Comparison of ENCODE assay signal across 21 cellular contexts in the genomic region with DNA sequence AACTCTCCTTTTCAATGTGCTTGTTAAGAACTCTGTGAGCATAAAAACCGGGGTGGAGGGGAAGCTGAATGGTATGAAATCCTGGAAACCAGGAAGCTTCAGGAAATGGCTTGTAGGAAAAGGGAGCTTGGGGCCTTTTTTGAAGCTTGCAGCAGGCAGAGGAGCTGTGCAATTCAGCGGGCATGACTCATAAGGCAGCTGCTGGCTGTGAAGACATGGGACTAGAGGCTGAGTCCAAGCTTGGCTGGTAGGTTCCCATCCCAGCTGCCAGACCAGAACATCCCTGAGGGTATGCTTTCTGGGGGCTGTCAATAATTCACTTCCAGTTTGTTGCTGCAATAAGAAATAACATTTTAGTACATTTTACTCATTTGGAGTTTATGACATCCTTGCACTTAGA. TPM values are rescaled to one million over a fixed set of nuclear protein-coding genes. Genes with fewer than 3 reads are reported as not detected.
DNase-seq lines count a peak whose midpoint lies in the region; ATAC-seq and TF ChIP-seq lines count a peak whose summit lies in the region.
"Had no signal": no experiment of that assay in that cellular context is flagged by ENCODE, and none has a peak within 500 bp of the region (broad histone marks: within the 10 kb centered on the region; RNA-seq: fewer than 3 reads in every experiment).

No MANE protein-coding gene starts in this region.

- DNase-seq in left ventricle myocardium superior (no peak), right atrium auricular region (ENCODE audit: low spot score) (no peak), SHP77 (lab: John Stamatoyannopoulos, UW) (peak; percentile 58 to 84), fibroblast of the conjunctiva (ENCODE audit: low read depth) (peak; percentile 18), UCSD-AML1 (lab: John Stamatoyannopoulos, UW; ENCODE audit: unreplicated experiment) (no peak), putamen (ENCODE audit: low spot score) (no peak), DMS153 (lab: John Stamatoyannopoulos, UW) (no peak)
- no peak for DNase-seq in stimulated activated naive CD8-positive, alpha-beta T cell treated with anti-CD3 and anti-CD28 coated beads, Interleukin-15, Interleukin-2, amounts not matched to agents 100 U/mL and 50 U/mL, for 24 hours
- DNase-seq: activated CD4-positive, alpha-beta T cell treated with anti-CD3 and anti-CD28 coated beads for 4 hours; aorta; CD4-positive, alpha-beta memory T cell; EL; NCI-H1694 treated with DMSO at 0.1 percent for 48 hours; NCI-H510A; nephron progenitor cell; stimulated activated naive CD4-positive, alpha-beta T cell treated with Interleukin-2 at 50 U/mL for 16 hours; upper lobe of left lung had no signal

- H3K27ac ChIP-seq in right atrium auricular region, result no peak overlapping the region
- H3K27ac ChIP-seq: coronary artery, SK-N-MC, upper lobe of left lung had no signal

- no peaks in the 10 kb centered on the region for H3K36me3 ChIP-seq in right atrium auricular region
- H3K36me3 ChIP-seq: upper lobe of left lung had no signal

- no peak overlapping the region for H3K4me3 ChIP-seq in right atrium auricular region
- H3K4me3 ChIP-seq: coronary artery, SK-N-MC, upper lobe of left lung had no signal

- H3K27me3 ChIP-seq in right atrium auricular region, result no peaks in the 10 kb centered on the region
- H3K27me3 ChIP-seq: upper lobe of left lung had no signal

- intact Hi-C loops in left ventricle myocardium superior (cut with micrococcal nuclease), result no loop called here

- no peaks in the 10 kb centered on the region for H3K4me1 ChIP-seq in right atrium auricular region
- H3K4me1 ChIP-seq: upper lobe of left lung had no signal

- peak; percentile 26 for ATAC-seq in left ventricle myocardium superior
- no peak for ATAC-seq in stimulated activated naive CD8-positive, alpha-beta T cell treated with anti-CD3 and anti-CD28 coated beads, Interleukin-15, Interleukin-2, amounts not matched to agents 100 U/mL and 50 U/mL, for 24 hours

- no peak for TF ChIP-seq CTCF in right atrium auricular region (IDR thresholded peaks at IDR 0.05)

- peaks cover 0 to 22% of the 10 kb centered on the region in 2 donors for H3K9me3 ChIP-seq in right atrium auricular region

RNA-seq across cellular contexts. Expression of a gene that starts 36.8 kb away (rescaled TPM):
- total RNA-seq in left ventricle myocardium superior (not detected), right atrium auricular region (not detected)
- total RNA-seq: A673; aorta; CD4-positive, alpha-beta memory T cell; pulmonary artery endothelial cell; upper lobe of left lung had no signal

Comparison
In these comparisons a context has a peak if more than half of its experiments do, and no peak if none do; other contexts are left out.
1. DNase-seq: peak in SHP77 (2 of 2) and fibroblast of the conjunctiva (single experiment); none in left ventricle myocardium superior (single experiment), right atrium auricular region (single experiment), UCSD-AML1 (single experiment), stimulated activated naive CD8-positive, alpha-beta T cell treated with anti-CD3 and anti-CD28 coated beads, Interleukin-15, Interleukin-2, amounts not matched to agents 100 U/mL and 50 U/mL, for 24 hours (single experiment), putamen (single experiment) and DMS153 (single experiment).